ENCODE assay signal across 24 cellular contexts in the genomic region with DNA sequence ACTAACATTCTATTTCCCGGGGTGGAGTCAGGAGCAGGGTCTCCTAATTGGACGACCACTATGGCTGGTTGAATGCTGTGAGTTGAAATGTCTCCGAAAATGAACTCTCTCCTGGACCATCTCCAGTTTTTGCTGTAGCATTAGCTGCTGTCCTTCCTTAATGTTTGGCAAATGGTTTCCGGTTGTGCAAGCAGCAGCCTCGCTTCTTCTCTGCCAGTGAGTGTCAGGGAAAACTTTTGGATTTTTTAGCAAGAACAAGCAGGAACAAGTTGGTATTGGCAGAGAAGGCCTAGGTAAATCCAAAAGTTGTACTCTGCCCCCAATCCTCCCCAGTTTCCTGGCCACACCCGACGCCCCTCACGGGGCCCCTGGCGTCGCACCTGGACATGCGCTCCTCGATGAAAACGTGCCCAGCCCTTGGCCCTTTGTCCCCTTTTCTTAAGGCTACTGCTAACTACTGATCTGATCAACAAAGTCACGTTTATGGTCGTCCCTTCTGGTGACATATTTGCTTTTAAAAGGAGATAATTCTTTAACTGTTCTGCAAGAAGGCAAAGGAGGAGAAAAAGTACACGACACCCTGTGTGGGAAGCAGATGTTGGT.
A peak's percentile ranks its signal among the peaks of the same experiment; 100 is the strongest.
DNase-seq lines count a peak whose midpoint lies in the region; ATAC-seq and TF ChIP-seq lines count a peak whose summit lies in the region.
"Had no signal": no experiment of that assay in that cellular context is flagged by ENCODE, and none has a peak within 500 bp of the region (broad histone marks: within the 10 kb centered on the region; RNA-seq: fewer than 3 reads in every experiment).

No MANE protein-coding gene starts in this region.

- DNase-seq in breast epithelium (ENCODE audit: low spot score in 2 of 2) (peak in 1 of 2 donors; percentile 52), fibroblast of villous mesenchyme (ENCODE audit: low read depth) (peak; percentile 66), retina (no peak), cerebellum (ENCODE audit: low spot score) (no peak), NCI-H510A (lab: John Stamatoyannopoulos, UW) (no peak)
- DNase-seq: activated CD4-positive, alpha-beta T cell treated with anti-CD3 and anti-CD28 coated beads for 48 hours; activated CD8-positive, alpha-beta memory T cell treated with anti-CD3 and anti-CD28 coated beads for 24 hours; activated T-cell treated with anti-CD3 and anti-CD28 coated beads for 4 hours; anterior cingulate cortex; C1 segment of cervical spinal cord; DMS153; effector CD8-positive, alpha-beta T cell; gastrocnemius medialis; naive thymus-derived CD8-positive, alpha-beta T cell; NCI-H1048; NCI-H1694; NCI-H446; NCI-H82; substantia nigra; SW 1271 had no signal

- H3K36me3 ChIP-seq in breast epithelium (no peaks in the 10 kb centered on the region), mucosa of rectum (ENCODE audit: control insufficient read depth in 2 of 2, insufficient read depth in 2 of 2, low read length in 2 of 2) (no peaks in the 10 kb centered on the region), thymus (ENCODE audit: control insufficient read depth, insufficient read depth) (no peaks in the 10 kb centered on the region)
- H3K36me3 ChIP-seq: gastrocnemius medialis had no signal

- 95% methylated on average over 16 of the region's 16 CpGs for WGBS in thymus

- ATAC-seq in HG02763 (IDR thresholded peaks at IDR 0.05; ENCODE audit: unreplicated experiment) = no peak
- ATAC-seq: gastrocnemius medialis; naive thymus-derived CD8-positive, alpha-beta T cell; stimulated activated effector memory CD8-positive, alpha-beta T cell treated with anti-CD3 and anti-CD28 coated beads, Interleukin-12 subunit alpha, Interleukin-12 subunit beta, amount 100 ng/mL, for 72 hours had no signal

- H3K4me1 ChIP-seq in breast epithelium (peaks cover 8 to 13% of the 10 kb centered on the region in 2 donors), mucosa of rectum (ENCODE audit: control insufficient read depth in 2 of 2, insufficient read depth in 2 of 2, low read length in 2 of 2) (peaks cover 0 to 22% of the 10 kb centered on the region in 2 donors), thymus (ENCODE audit: control insufficient read depth, insufficient read depth, low read length) (no peaks in the 10 kb centered on the region)

- H3K27ac ChIP-seq in breast epithelium = peak overlapping the region; percentile 69 to 79
- H3K27ac ChIP-seq in mucosa of rectum (ENCODE audit: low read depth in 2 of 2, low read length in 2 of 2) = peak overlapping the region; percentile 11 to 19
- peak overlapping the region; percentile 58 for H3K27ac ChIP-seq in thymus (ENCODE audit: low read depth)

- no peak overlapping the region for H3K9ac ChIP-seq in mucosa of rectum (ENCODE audit: low read depth in 1 of 2, low read length in 2 of 2)

- H3K27me3 ChIP-seq in breast epithelium = no peaks in the 10 kb centered on the region
- H3K27me3 ChIP-seq in mucosa of rectum (ENCODE audit: control insufficient read depth in 2 of 2, insufficient read depth in 2 of 2, low read length in 2 of 2) = no peaks in the 10 kb centered on the region
- H3K27me3 ChIP-seq in thymus (ENCODE audit: control insufficient read depth, insufficient read depth) = no peaks in the 10 kb centered on the region
- H3K27me3 ChIP-seq: gastrocnemius medialis had no signal

- no peaks in the 10 kb centered on the region for H3K9me3 ChIP-seq in breast epithelium
- H3K9me3 ChIP-seq in mucosa of rectum (ENCODE audit: control insufficient read depth in 2 of 2, low read length in 2 of 2) = no peaks in the 10 kb centered on the region
- no peaks in the 10 kb centered on the region for H3K9me3 ChIP-seq in thymus (ENCODE audit: control insufficient read depth)
- H3K9me3 ChIP-seq: gastrocnemius medialis had no signal

- no peak for TF ChIP-seq POLR2A in breast epithelium (IDR thresholded peaks at IDR 0.05)

- intact Hi-C loops in breast epithelium (cut with DNase I; ENCODE audit: low total_unique reads) = no loop called here

- TF ChIP-seq CTCF in breast epithelium (IDR thresholded peaks at IDR 0.05) (no peak), fibroblast of villous mesenchyme (IDR thresholded peaks at IDR 0.05; ENCODE audit: insufficient read depth, low read depth, low read length) (no peak)

- H3K4me3 ChIP-seq in breast epithelium (no peak overlapping the region), fibroblast of villous mesenchyme (ENCODE audit: low read depth, low read length) (no peak overlapping the region), mucosa of rectum (ENCODE audit: low read length in 2 of 2) (no peak overlapping the region), thymus (ENCODE audit: low read length) (no peak overlapping the region)
- H3K4me3 ChIP-seq: gastrocnemius medialis had no signal

Comparison
In these comparisons a context has a peak if more than half of its experiments do, and no peak if none do; other contexts are left out.
1. H3K27ac ChIP-seq: peak in every context shown above with its lines; median percentile 74 in breast epithelium; 58 in thymus; 15 in mucosa of rectum.